Comparison of ENCODE assay signal across 1 cellular context in the genomic region with DNA sequence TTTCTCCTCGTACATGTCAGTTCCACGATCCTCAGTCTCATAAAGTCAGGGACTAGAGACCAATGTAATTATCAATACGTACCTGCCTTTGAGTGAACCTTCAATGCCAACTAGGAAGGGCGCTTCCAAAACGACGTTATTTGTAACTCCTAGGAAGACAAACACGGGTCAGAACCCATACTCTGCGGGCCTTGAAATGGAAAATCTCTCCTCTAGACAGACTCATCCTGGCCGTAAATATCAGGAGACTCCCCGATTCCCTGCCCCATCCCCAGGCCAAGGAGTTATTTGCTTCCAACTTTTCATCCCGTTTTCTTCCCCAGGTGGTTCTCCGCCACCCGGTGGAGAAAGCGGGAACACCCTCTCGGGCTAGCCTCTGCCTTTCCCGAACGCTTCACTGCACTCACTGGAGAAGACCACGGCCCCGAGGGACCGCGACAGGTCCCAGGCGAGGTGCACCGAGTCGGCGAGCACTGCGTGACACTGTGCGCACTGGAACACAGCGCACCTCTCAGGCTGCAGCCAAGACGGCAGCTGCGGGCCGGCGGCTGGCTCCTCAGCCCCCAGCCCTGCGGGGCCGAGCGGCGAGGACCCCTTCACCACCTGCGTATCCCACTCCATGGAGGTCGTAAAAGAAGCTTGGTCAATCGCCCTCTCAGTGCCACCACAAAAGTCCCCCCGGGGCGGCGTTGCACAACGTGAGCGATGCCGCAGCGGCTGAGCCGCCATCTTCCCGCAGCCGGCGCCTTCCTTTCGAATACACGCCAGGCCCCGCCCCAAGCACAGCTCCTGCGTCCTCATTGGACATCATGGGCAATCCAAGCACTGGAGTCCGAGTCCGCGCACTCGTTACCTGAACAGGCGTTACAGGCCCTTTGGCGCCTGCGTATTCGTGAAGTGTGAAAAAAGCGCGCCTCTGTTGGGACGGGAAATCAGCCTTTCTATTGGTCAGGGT.
TF ChIP-seq lines count a peak whose summit lies in the region.

A gene (minus strand): TSS at position 759 of the 955 bp plus-strand sequence. CDS start 30 bp downstream, at position 729.

TF ChIP-seq in K562, 482 proteins besides CTCF, POLR2A, EP300 and RAD21 (continued from another document and continues in another):
- TF ChIP-seq, protein P1, sequence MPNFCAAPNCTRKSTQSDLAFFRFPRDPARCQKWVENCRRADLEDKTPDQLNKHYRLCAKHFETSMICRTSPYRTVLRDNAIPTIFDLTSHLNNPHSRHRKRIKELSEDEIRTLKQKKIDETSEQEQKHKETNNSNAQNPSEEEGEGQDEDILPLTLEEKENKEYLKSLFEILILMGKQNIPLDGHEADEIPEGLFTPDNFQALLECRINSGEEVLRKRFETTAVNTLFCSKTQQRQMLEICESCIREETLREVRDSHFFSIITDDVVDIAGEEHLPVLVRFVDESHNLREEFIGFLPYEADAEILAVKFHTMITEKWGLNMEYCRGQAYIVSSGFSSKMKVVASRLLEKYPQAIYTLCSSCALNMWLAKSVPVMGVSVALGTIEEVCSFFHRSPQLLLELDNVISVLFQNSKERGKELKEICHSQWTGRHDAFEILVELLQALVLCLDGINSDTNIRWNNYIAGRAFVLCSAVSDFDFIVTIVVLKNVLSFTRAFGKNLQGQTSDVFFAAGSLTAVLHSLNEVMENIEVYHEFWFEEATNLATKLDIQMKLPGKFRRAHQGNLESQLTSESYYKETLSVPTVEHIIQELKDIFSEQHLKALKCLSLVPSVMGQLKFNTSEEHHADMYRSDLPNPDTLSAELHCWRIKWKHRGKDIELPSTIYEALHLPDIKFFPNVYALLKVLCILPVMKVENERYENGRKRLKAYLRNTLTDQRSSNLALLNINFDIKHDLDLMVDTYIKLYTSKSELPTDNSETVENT (CRISPR knock-in tag; IDR thresholded peaks at IDR 0.05): peak; percentile 94
- TF ChIP-seq EHMT2 (IDR thresholded peaks at IDR 0.05): no peak
- TF ChIP-seq SRSF9 (IDR thresholded peaks at IDR 0.05; ENCODE audit: borderline replicate concordance, low read depth, low read length): no peak
- TF ChIP-seq ZNF24 (IDR thresholded peaks at IDR 0.05): no peak
- no peak for TF ChIP-seq NCOR1 (IDR thresholded peaks at IDR 0.05)
- no peak for TF ChIP-seq CBFA2T3 (IDR thresholded peaks at IDR 0.05)
- no peak; the same call in 1 of the 2 replicates for TF ChIP-seq FOXM1 (IDR thresholded peaks at IDR 0.05; ENCODE audit: low read depth)
- 0 out of 2 replicates have a peak, but pooled peaks have one; percentile 88 for TF ChIP-seq FOXM1 (CRISPR knock-in tag; IDR thresholded peaks at IDR 0.05; ENCODE audit: low read depth)
- TF ChIP-seq ZBED1 (IDR thresholded peaks at IDR 0.05): no peak; the same call in 1 of the 2 replicates
- TF ChIP-seq ETV6 (IDR thresholded peaks at IDR 0.05; ENCODE audit: borderline replicate concordance in 1 of 2, low read depth in 2 of 2, low read length in 1 of 2): no peak
- TF ChIP-seq ETV6 (CRISPR knock-in tag; IDR thresholded peaks at IDR 0.05; ENCODE audit: borderline replicate concordance): no peak; the same call in 1 of the 2 replicates
- no peak for TF ChIP-seq MCM3 (IDR thresholded peaks at IDR 0.05)
- TF ChIP-seq RBM25 (IDR thresholded peaks at IDR 0.05; ENCODE audit: low read depth, low read length, severe bottlenecking): no peak
- TF ChIP-seq ZNF212 (CRISPR knock-in tag; IDR thresholded peaks at IDR 0.05): no peak
- no peak for TF ChIP-seq KAT8 (IDR thresholded peaks at IDR 0.05; ENCODE audit: low read depth)
- TF ChIP-seq ZNF707 (CRISPR knock-in tag; conservative IDR thresholded peaks at IDR 0.05): no peak
- TF ChIP-seq RUNX1 (IDR thresholded peaks at IDR 0.05; ENCODE audit: low read depth): no peak
- TF ChIP-seq TSC22D4 (tag; IDR thresholded peaks at IDR 0.05): no peak
- no peak for TF ChIP-seq SMARCB1 (IDR thresholded peaks at IDR 0.05; ENCODE audit: insufficient read length, low read depth)
- no peak for TF ChIP-seq HDAC3 (IDR thresholded peaks at IDR 0.05; ENCODE audit: borderline replicate concordance, partially characterized antibody)
- no peak for TF ChIP-seq SIRT6 (IDR thresholded peaks at IDR 0.05; ENCODE audit: low read depth, low read length)
- no peak for TF ChIP-seq ZFP30 (CRISPR knock-in tag; IDR thresholded peaks at IDR 0.05; ENCODE audit: borderline replicate concordance)
- no peak for TF ChIP-seq PHB2 (IDR thresholded peaks at IDR 0.05; ENCODE audit: low read depth)
- no peak for TF ChIP-seq STAT5B (CRISPR knock-in tag; IDR thresholded peaks at IDR 0.05)
- no peak for TF ChIP-seq ZNF134 (CRISPR knock-in tag; conservative IDR thresholded peaks at IDR 0.05)
- no peak for TF ChIP-seq LARP7 (IDR thresholded peaks at IDR 0.05)
- TF ChIP-seq, protein P2, sequence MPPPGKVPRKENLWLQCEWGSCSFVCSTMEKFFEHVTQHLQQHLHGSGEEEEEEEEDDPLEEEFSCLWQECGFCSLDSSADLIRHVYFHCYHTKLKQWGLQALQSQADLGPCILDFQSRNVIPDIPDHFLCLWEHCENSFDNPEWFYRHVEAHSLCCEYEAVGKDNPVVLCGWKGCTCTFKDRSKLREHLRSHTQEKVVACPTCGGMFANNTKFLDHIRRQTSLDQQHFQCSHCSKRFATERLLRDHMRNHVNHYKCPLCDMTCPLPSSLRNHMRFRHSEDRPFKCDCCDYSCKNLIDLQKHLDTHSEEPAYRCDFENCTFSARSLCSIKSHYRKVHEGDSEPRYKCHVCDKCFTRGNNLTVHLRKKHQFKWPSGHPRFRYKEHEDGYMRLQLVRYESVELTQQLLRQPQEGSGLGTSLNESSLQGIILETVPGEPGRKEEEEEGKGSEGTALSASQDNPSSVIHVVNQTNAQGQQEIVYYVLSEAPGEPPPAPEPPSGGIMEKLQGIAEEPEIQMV (tag; conservative IDR thresholded peaks at IDR 0.05; ENCODE audit: low read depth): no peak
- TF ChIP-seq JUNB (CRISPR knock-in tag; conservative IDR thresholded peaks at IDR 0.05): no peak
- TF ChIP-seq, protein P3, sequence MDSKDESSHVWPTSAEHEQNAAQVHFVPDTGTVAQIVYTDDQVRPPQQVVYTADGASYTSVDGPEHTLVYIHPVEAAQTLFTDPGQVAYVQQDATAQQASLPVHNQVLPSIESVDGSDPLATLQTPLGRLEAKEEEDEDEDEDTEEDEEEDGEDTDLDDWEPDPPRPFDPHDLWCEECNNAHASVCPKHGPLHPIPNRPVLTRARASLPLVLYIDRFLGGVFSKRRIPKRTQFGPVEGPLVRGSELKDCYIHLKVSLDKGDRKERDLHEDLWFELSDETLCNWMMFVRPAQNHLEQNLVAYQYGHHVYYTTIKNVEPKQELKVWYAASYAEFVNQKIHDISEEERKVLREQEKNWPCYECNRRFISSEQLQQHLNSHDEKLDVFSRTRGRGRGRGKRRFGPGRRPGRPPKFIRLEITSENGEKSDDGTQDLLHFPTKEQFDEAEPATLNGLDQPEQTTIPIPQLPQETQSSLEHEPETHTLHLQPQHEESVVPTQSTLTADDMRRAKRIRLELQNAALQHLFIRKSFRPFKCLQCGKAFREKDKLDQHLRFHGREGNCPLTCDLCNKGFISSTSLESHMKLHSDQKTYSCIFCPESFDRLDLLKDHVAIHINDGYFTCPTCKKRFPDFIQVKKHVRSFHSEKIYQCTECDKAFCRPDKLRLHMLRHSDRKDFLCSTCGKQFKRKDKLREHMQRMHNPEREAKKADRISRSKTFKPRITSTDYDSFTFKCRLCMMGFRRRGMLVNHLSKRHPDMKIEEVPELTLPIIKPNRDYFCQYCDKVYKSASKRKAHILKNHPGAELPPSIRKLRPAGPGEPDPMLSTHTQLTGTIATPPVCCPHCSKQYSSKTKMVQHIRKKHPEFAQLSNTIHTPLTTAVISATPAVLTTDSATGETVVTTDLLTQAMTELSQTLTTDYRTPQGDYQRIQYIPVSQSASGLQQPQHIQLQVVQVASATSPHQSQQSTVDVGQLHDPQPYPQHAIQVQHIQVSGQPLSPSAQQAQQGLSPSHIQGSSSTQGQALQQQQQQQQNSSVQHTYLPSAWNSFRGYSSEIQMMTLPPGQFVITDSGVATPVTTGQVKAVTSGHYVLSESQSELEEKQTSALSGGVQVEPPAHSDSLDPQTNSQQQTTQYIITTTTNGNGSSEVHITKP (IDR thresholded peaks at IDR 0.05; ENCODE audit: partially characterized antibody): peak; percentile 19
- peak; percentile 21 for TF ChIP-seq SETDB1 (IDR thresholded peaks at IDR 0.05; ENCODE audit: low read length)
- TF ChIP-seq MCM7 (IDR thresholded peaks at IDR 0.05): no peak
- TF ChIP-seq ZNF583 (CRISPR knock-in tag; IDR thresholded peaks at IDR 0.05): no peak
- TF ChIP-seq NUFIP1 (IDR thresholded peaks at IDR 0.05; ENCODE audit: partially characterized antibody): no peak
- peak; percentile 6 for TF ChIP-seq SP2 (IDR thresholded peaks at IDR 0.05; ENCODE audit: extremely low read depth, low read depth, low read length, poor library complexity, severe bottlenecking)
- peak; percentile 89 for TF ChIP-seq CXXC5 (CRISPR knock-in tag; IDR thresholded peaks at IDR 0.05)
- TF ChIP-seq, protein P4, sequence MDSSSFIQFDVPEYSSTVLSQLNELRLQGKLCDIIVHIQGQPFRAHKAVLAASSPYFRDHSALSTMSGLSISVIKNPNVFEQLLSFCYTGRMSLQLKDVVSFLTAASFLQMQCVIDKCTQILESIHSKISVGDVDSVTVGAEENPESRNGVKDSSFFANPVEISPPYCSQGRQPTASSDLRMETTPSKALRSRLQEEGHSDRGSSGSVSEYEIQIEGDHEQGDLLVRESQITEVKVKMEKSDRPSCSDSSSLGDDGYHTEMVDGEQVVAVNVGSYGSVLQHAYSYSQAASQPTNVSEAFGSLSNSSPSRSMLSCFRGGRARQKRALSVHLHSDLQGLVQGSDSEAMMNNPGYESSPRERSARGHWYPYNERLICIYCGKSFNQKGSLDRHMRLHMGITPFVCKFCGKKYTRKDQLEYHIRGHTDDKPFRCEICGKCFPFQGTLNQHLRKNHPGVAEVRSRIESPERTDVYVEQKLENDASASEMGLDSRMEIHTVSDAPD (CRISPR knock-in tag; IDR thresholded peaks at IDR 0.05): no peak
- TF ChIP-seq XRCC5 (IDR thresholded peaks at IDR 0.05; ENCODE audit: low read depth, low read length): no peak; the same call in 1 of the 2 replicates
- TF ChIP-seq ZNF551 (CRISPR knock-in tag; IDR thresholded peaks at IDR 0.05): no peak
- TF ChIP-seq ZNF717 (CRISPR knock-in tag; IDR thresholded peaks at IDR 0.05): no peak
- TF ChIP-seq ZNF436 (CRISPR knock-in tag; IDR thresholded peaks at IDR 0.05): peak; percentile 53; the same call in 1 of the 2 replicates
- TF ChIP-seq ZFP1 (CRISPR knock-in tag; IDR thresholded peaks at IDR 0.05): no peak
- no peak for TF ChIP-seq PYGO2 (tag; IDR thresholded peaks at IDR 0.05)
- TF ChIP-seq ZFP36 (IDR thresholded peaks at IDR 0.05; ENCODE audit: low read depth, low read length, partially characterized antibody): no peak
- no peak for TF ChIP-seq MEIS2 (IDR thresholded peaks at IDR 0.05; ENCODE audit: partially characterized antibody)
- TF ChIP-seq ZNF224 (CRISPR knock-in tag; IDR thresholded peaks at IDR 0.05): no peak
- TF ChIP-seq, protein P5, sequence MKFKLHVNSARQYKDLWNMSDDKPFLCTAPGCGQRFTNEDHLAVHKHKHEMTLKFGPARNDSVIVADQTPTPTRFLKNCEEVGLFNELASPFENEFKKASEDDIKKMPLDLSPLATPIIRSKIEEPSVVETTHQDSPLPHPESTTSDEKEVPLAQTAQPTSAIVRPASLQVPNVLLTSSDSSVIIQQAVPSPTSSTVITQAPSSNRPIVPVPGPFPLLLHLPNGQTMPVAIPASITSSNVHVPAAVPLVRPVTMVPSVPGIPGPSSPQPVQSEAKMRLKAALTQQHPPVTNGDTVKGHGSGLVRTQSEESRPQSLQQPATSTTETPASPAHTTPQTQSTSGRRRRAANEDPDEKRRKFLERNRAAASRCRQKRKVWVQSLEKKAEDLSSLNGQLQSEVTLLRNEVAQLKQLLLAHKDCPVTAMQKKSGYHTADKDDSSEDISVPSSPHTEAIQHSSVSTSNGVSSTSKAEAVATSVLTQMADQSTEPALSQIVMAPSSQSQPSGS (CRISPR knock-in tag; IDR thresholded peaks at IDR 0.05): no peak
- TF ChIP-seq PHF8 (IDR thresholded peaks at IDR 0.05; ENCODE audit: borderline replicate concordance, low read length): peak; percentile 99
- TF ChIP-seq FOXK1 (CRISPR knock-in tag; IDR thresholded peaks at IDR 0.05; ENCODE audit: borderline replicate concordance): peak; percentile 87
- TF ChIP-seq FOSL1 (tag; conservative IDR thresholded peaks at IDR 0.05): no peak
- no peak for TF ChIP-seq ZNF143 (CRISPR knock-in tag; IDR thresholded peaks at IDR 0.05)
- TF ChIP-seq, protein P6, sequence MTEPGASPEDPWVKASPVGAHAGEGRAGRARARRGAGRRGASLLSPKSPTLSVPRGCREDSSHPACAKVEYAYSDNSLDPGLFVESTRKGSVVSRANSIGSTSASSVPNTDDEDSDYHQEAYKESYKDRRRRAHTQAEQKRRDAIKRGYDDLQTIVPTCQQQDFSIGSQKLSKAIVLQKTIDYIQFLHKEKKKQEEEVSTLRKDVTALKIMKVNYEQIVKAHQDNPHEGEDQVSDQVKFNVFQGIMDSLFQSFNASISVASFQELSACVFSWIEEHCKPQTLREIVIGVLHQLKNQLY (CRISPR knock-in tag; conservative IDR thresholded peaks at IDR 0.05): peak in 1 of 2 experiments; percentile 73; a peak in 1 of 4 replicates
- peak; percentile 87 for TF ChIP-seq SIN3B (IDR thresholded peaks at IDR 0.05; ENCODE audit: low read depth)
- no peak for TF ChIP-seq PHF21A (IDR thresholded peaks at IDR 0.05; ENCODE audit: borderline replicate concordance, low read depth)
- TF ChIP-seq, protein P7, sequence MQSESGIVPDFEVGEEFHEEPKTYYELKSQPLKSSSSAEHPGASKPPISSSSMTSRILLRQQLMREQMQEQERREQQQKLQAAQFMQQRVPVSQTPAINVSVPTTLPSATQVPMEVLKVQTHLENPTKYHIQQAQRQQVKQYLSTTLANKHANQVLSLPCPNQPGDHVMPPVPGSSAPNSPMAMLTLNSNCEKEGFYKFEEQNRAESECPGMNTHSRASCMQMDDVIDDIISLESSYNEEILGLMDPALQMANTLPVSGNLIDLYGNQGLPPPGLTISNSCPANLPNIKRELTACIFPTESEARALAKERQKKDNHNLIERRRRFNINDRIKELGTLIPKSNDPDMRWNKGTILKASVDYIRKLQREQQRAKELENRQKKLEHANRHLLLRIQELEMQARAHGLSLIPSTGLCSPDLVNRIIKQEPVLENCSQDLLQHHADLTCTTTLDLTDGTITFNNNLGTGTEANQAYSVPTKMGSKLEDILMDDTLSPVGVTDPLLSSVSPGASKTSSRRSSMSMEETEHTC (IDR thresholded peaks at IDR 0.05): no peak; the same call in 1 of the 2 replicates
